8 cellular contexts compared by ENCODE assay signal in genomic region chr15:82044373-82045178, GRCh38. TPM values are rescaled to one million over a fixed set of nuclear protein-coding genes. Genes with fewer than 3 reads are reported as not detected.
A peak's percentile ranks its signal among the peaks of the same experiment; 100 is the strongest.
DNase-seq lines count a peak whose midpoint lies in the region; ATAC-seq and TF ChIP-seq lines count a peak whose summit lies in the region.

No MANE protein-coding gene starts in this region.

- H3K36me3 ChIP-seq in aorta (ENCODE audit: control insufficient read depth in 1 of 2, insufficient read depth in 2 of 2, low read length in 1 of 2), result no peaks in the 10 kb centered on the region

- intact Hi-C loops in aorta (cut with DNase I), result loop anchor here (5.0 kb wide), 2 partner anchors 102 to 562 kb away; no protein-coding TSS in a partner anchor

- ATAC-seq in activated T-helper 17 cell treated with anti-CD3 and anti-CD28 coated beads, Interleukin-2, amount 50 U/mL, for 72 hours (replicated peaks), result no peak
- ATAC-seq in aorta (ENCODE audit: low FRiP score), result no peak

- no peaks in the 10 kb centered on the region for H3K9me3 Mint-ChIP-seq in activated T-helper 17 cell treated with anti-CD3 and anti-CD28 coated beads, Interleukin-2, amount 50 U/mL, for 72 hours
- H3K9me3 Mint-ChIP-seq in nephron progenitor cell, result no peaks in the 10 kb centered on the region

- peak overlapping the region; percentile 65 to 69 for H3K4me3 ChIP-seq in aorta (ENCODE audit: low read length in 2 of 2)

- H3K4me3 Mint-ChIP-seq in activated T-helper 17 cell treated with anti-CD3 and anti-CD28 coated beads, Interleukin-2, amount 50 U/mL, for 72 hours, result peak overlapping the region; percentile 84
- H3K4me3 Mint-ChIP-seq in nephron progenitor cell, result peak overlapping the region; percentile 92

- WGBS in aorta, 2 donors, result 0 to 1% methylated on average over 53 to 54 of the region's 54 CpGs

- peaks cover 7% of the 10 kb centered on the region for H3K27me3 Mint-ChIP-seq in activated T-helper 17 cell treated with anti-CD3 and anti-CD28 coated beads, Interleukin-2, amount 50 U/mL, for 72 hours
- H3K27me3 Mint-ChIP-seq in nephron progenitor cell (ENCODE audit: low read depth, poor library complexity), result no peaks in the 10 kb centered on the region

- H3K27ac ChIP-seq in aorta (ENCODE audit: low read depth in 1 of 2, low read length in 2 of 2), result no peak overlapping the region

- TF ChIP-seq CTCF in nephron progenitor cell (IDR thresholded peaks at IDR 0.05), result no peak

- DNase-seq in NCI-H1436 (lab: John Stamatoyannopoulos, UW) (peak; percentile 23), NCI-H1436 treated with DMSO at 0.1 percent for 48 hours (lab: John Stamatoyannopoulos, UW) (no peak), NCI-H510A treated with DMSO at 0.1 percent for 48 hours (lab: John Stamatoyannopoulos, UW) (peak; percentile 58), fibroblast of the conjunctiva (ENCODE audit: low read depth) (peak; percentile 29), nephron progenitor cell (peak; percentile 69), aorta (peak; percentile 65 to 78), NOMO-1 treated with dmso at 0.1 percent for 144 hours (lab: John Stamatoyannopoulos, UW; ENCODE audit: unreplicated experiment) (no peak)

- no peaks in the 10 kb centered on the region for H3K4me1 ChIP-seq in aorta (ENCODE audit: control insufficient read depth in 1 of 2, insufficient read depth in 2 of 2, low read length in 2 of 2)

- no peak overlapping the region for H3K27ac Mint-ChIP-seq in activated T-helper 17 cell treated with anti-CD3 and anti-CD28 coated beads, Interleukin-2, amount 50 U/mL, for 72 hours
- H3K27ac Mint-ChIP-seq in nephron progenitor cell, result peak overlapping the region; percentile 96

- H3K9me3 ChIP-seq in aorta (ENCODE audit: control insufficient read depth, low read length), result no peaks in the 10 kb centered on the region

- H3K4me1 Mint-ChIP-seq in activated T-helper 17 cell treated with anti-CD3 and anti-CD28 coated beads, Interleukin-2, amount 50 U/mL, for 72 hours, result no peaks in the 10 kb centered on the region
- H3K4me1 Mint-ChIP-seq in nephron progenitor cell, result peaks cover 62% of the 10 kb centered on the region

- no peaks in the 10 kb centered on the region for H3K27me3 ChIP-seq in aorta (ENCODE audit: control insufficient read depth in 1 of 2, insufficient read depth in 2 of 2, low read length in 1 of 2)

- H3K36me3 Mint-ChIP-seq in activated T-helper 17 cell treated with anti-CD3 and anti-CD28 coated beads, Interleukin-2, amount 50 U/mL, for 72 hours (ENCODE audit: low read depth), result no peaks in the 10 kb centered on the region
- peaks cover 18% of the 10 kb centered on the region for H3K36me3 Mint-ChIP-seq in nephron progenitor cell (ENCODE audit: low read depth)

RNA-seq across cellular contexts. Expression of gene MEX3B, which starts 1.2 kb away (rescaled TPM):
- 1 to 10 TPM in 1 of 2 donors, under 1 TPM in 1; 0.54 to 1.4 TPM for total RNA-seq in activated T-helper 17 cell treated with anti-CD3 and anti-CD28 coated beads, Interleukin-2, amount 50 U/mL, for 72 hours
- 1 to 10 TPM; 1.2 to 2.9 TPM for total RNA-seq in aorta
- polyA plus RNA-seq in aorta, result 1 to 10 TPM; 1.3 to 1.7 TPM

Comparison
In these comparisons a context has a peak if more than half of its experiments do, and no peak if none do; other contexts are left out.
1. DNase-seq: peak in NCI-H1436 (single experiment), NCI-H510A treated with DMSO at 0.1 percent for 48 hours (single experiment), fibroblast of the conjunctiva (single experiment), nephron progenitor cell (single experiment) and aorta (2 of 2); none in NCI-H1436 treated with DMSO at 0.1 percent for 48 hours (single experiment) and NOMO-1 treated with dmso at 0.1 percent for 144 hours (single experiment).